In genomic region chr16:57111420-57111819, GRCh38 we compare ENCODE assay signal across 16 cellular contexts.
"Had no signal": no experiment of that assay in that cellular context is flagged by ENCODE, and none has a peak within 500 bp of the region (broad histone marks: within the 10 kb centered on the region; RNA-seq: fewer than 3 reads in every experiment).

No MANE protein-coding gene starts in this region.

- H3K36me3 ChIP-seq: pancreas, thyroid gland, uterus had no signal

- H3K4me3 ChIP-seq: coronary artery, heart left ventricle, pancreas, stomach, thyroid gland, uterus had no signal

- FAIRE-seq: frontal cortex, pancreas, small intestine had no signal

- H3K9me3 ChIP-seq: heart left ventricle, pancreas, stomach, thyroid gland, uterus had no signal

- ATAC-seq: esophagus mucosa; naive thymus-derived CD8-positive, alpha-beta T cell; pancreas had no signal

- H3K27me3 ChIP-seq: heart left ventricle, pancreas, stomach, thyroid gland, uterus had no signal

- H3K27ac ChIP-seq: pancreas, stomach, uterus had no signal

- DNase-seq: effector CD8-positive, alpha-beta T cell; heart left ventricle; hippocampal formation; mesendoderm; naive thymus-derived CD8-positive, alpha-beta T cell; pancreas; right cardiac atrium; small intestine; stimulated activated CD4-positive, alpha-beta T cell treated with anti-CD3 and anti-CD28 coated beads, Interleukin-12 subunit alpha, Interleukin-12 subunit beta, amount 100 ng/mL, for 4 hours; stimulated activated naive CD4-positive, alpha-beta T cell; stomach; thyroid gland; uterus had no signal

- H3K4me1 ChIP-seq: pancreas had no signal
